12 cellular contexts compared by ENCODE assay signal in the genomic region with DNA sequence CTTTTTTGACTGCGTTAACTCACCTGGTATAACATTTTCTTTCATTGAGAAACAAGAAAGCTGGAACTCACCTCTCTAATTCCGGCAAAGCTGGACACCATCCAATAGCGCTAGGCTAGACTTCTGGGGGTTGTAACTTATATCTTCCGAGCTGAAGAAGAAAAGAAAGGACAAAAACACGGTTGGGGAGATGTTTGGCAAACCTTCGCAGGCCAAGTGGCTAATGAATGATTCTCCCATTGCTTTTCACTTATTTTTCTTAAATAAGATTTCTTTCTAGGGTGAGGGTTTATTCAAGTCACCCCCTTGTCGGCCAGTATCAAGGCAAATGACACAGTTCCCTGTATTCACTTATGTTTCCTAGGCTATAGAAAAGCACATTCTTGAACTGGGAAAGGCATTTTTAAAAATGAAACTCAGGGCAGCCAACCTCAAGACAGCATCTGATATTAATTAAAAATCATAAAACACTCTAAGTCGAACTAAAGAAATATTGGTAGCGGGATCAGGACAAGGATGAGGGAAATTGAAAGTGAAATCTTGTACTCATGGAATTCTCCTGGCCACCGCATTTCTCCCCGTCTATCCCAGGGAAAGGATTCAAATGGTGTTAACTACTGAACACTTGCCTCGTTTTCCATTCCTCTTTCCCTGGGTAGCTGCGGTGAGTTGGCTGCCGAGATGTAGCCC.
DNase-seq lines count a peak whose midpoint lies in the region; ATAC-seq and TF ChIP-seq lines count a peak whose summit lies in the region.
"Had no signal": no experiment of that assay in that cellular context is flagged by ENCODE, and none has a peak within 500 bp of the region (broad histone marks: within the 10 kb centered on the region; RNA-seq: fewer than 3 reads in every experiment).

No MANE protein-coding gene starts in this region.

- intact Hi-C loops in right cardiac atrium (cut with DNase I) = no loop called here
- intact Hi-C loops in gastrocnemius medialis (cut with DNase I; ENCODE audit: low total_unique reads) = no loop called here

- DNase-seq in AG20443 (ENCODE audit: low spot score) (peak; percentile 40), astrocyte of the spinal cord (ENCODE audit: low read depth, low spot score) (no peak), right cardiac atrium (no peak), gastrocnemius medialis (no peak), NCI-H524 (lab: John Stamatoyannopoulos, UW) (no peak), MM.1S (no peak)
- DNase-seq in stimulated activated CD4-positive, alpha-beta T cell treated with anti-CD3 and anti-CD28 coated beads, Interleukin-4, amount 100 ng/mL, for 1 hour = no peak
- DNase-seq in activated T-cell treated with anti-CD3 and anti-CD28 coated beads, Interleukin-2, amount 50 U/mL, for 24 hours = no peak
- DNase-seq: anterior cingulate cortex; CD8-positive, alpha-beta memory T cell; midbrain; NCI-H2029 had no signal

- no peak for TF ChIP-seq CTCF in astrocyte of the spinal cord (IDR thresholded peaks at IDR 0.05; ENCODE audit: low read depth, low read length)
- TF ChIP-seq CTCF in gastrocnemius medialis (IDR thresholded peaks at IDR 0.05 in 4 of 5, conservative IDR thresholded peaks at IDR 0.05 in 1 of 5) = no peak
- TF ChIP-seq CTCF in MM.1S (IDR thresholded peaks at IDR 0.05; ENCODE audit: low read length) = no peak

- H3K27me3 ChIP-seq in right cardiac atrium (ENCODE audit: control insufficient read depth, insufficient read depth) (no peaks in the 10 kb centered on the region), gastrocnemius medialis (no peaks in the 10 kb centered on the region), MM.1S (replicated peaks; ENCODE audit: insufficient read depth, low read length) (no peaks in the 10 kb centered on the region)

- peak overlapping the region; percentile 59 for H3K27ac ChIP-seq in right cardiac atrium (ENCODE audit: low read length)
- peak overlapping the region; percentile 18 to 37 (median 34) for H3K27ac ChIP-seq in gastrocnemius medialis
- H3K27ac ChIP-seq in MM.1S (ENCODE audit: low read length) = no peak overlapping the region

- no peak overlapping the region for H3K4me3 Mint-ChIP-seq in activated T-cell treated with anti-CD3 and anti-CD28 coated beads, Interleukin-2, amount 50 U/mL, for 24 hours
- H3K4me3 Mint-ChIP-seq: CD8-positive, alpha-beta memory T cell had no signal

- in situ Hi-C loops in astrocyte of the spinal cord (cut with HindIII; ENCODE audit: low sequenced_read_pairs) = no loop called here
- in situ Hi-C loops in gastrocnemius medialis (cut with MboI; ENCODE audit: low sequenced_read_pairs in 4 of 4) = no loop called here

- H3K27me3 Mint-ChIP-seq in activated T-cell treated with anti-CD3 and anti-CD28 coated beads, Interleukin-2, amount 50 U/mL, for 24 hours = no peaks in the 10 kb centered on the region
- H3K27me3 Mint-ChIP-seq: CD8-positive, alpha-beta memory T cell had no signal

- H3K36me3 Mint-ChIP-seq in activated T-cell treated with anti-CD3 and anti-CD28 coated beads, Interleukin-2, amount 50 U/mL, for 24 hours (ENCODE audit: low read depth) = no peaks in the 10 kb centered on the region
- H3K36me3 Mint-ChIP-seq: CD8-positive, alpha-beta memory T cell had no signal

- no peak overlapping the region for H2AFZ ChIP-seq in MM.1S (ENCODE audit: low read length)

- H3K9me3 Mint-ChIP-seq in activated T-cell treated with anti-CD3 and anti-CD28 coated beads, Interleukin-2, amount 50 U/mL, for 24 hours = no peaks in the 10 kb centered on the region

- H3K4me1 ChIP-seq in right cardiac atrium (ENCODE audit: control insufficient read depth, insufficient read depth, low read length) (peaks cover 2% of the 10 kb centered on the region), gastrocnemius medialis (no peaks in the 10 kb centered on the region), MM.1S (ENCODE audit: low read length) (no peaks in the 10 kb centered on the region)

- H3K36me3 ChIP-seq in gastrocnemius medialis = no peaks in the 10 kb centered on the region
- H3K36me3 ChIP-seq in MM.1S (replicated peaks; ENCODE audit: insufficient read depth, low read length) = no peaks in the 10 kb centered on the region

- no peak overlapping the region for H3K4me2 ChIP-seq in MM.1S (ENCODE audit: low read depth, low read length)

- 36% methylated on average over 14 of the region's 14 CpGs for WGBS in right cardiac atrium

- H3K4me1 Mint-ChIP-seq in activated T-cell treated with anti-CD3 and anti-CD28 coated beads, Interleukin-2, amount 50 U/mL, for 24 hours (ENCODE audit: low read depth) = no peaks in the 10 kb centered on the region
- H3K4me1 Mint-ChIP-seq: CD8-positive, alpha-beta memory T cell had no signal

- no peaks in the 10 kb centered on the region for H3K79me2 ChIP-seq in MM.1S (ENCODE audit: low read length)

- H4K20me1 ChIP-seq in MM.1S (ENCODE audit: insufficient read depth, low read length) = no peaks in the 10 kb centered on the region

- ATAC-seq in right cardiac atrium = peak; percentile 50 to 57
- peak in 1 of 2 donors; percentile 41 for ATAC-seq in gastrocnemius medialis

- no peaks in the 10 kb centered on the region for H3K9me3 ChIP-seq in right cardiac atrium (ENCODE audit: control insufficient read depth, low read length)
- H3K9me3 ChIP-seq in gastrocnemius medialis = no peaks in the 10 kb centered on the region
- H3K9me3 ChIP-seq in MM.1S (replicated peaks; ENCODE audit: insufficient read depth, low read length) = no peaks in the 10 kb centered on the region

- no peak overlapping the region for H3K27ac Mint-ChIP-seq in activated T-cell treated with anti-CD3 and anti-CD28 coated beads, Interleukin-2, amount 50 U/mL, for 24 hours
- H3K27ac Mint-ChIP-seq: CD8-positive, alpha-beta memory T cell had no signal

- no peak for TF ChIP-seq POLR2A in gastrocnemius medialis (IDR thresholded peaks at IDR 0.05)

- H3K4me3 ChIP-seq in astrocyte of the spinal cord (ENCODE audit: low read depth, low read length) = peak overlapping the region; percentile 13
- peak overlapping the region; percentile 79 for H3K4me3 ChIP-seq in right cardiac atrium (ENCODE audit: low read length)
- peak overlapping the region; percentile 28 to 61 (median 43) for H3K4me3 ChIP-seq in gastrocnemius medialis
- H3K4me3 ChIP-seq in MM.1S (ENCODE audit: low read length) = no peak overlapping the region

- H3K9ac ChIP-seq in MM.1S (ENCODE audit: low read length) = no peak overlapping the region

- no peaks in the 10 kb centered on the region for H3K9me2 ChIP-seq in MM.1S (replicated peaks; ENCODE audit: insufficient read depth, low read length)

- no peaks in the 10 kb centered on the region for H3F3A ChIP-seq in MM.1S (ENCODE audit: insufficient read depth, low read length)
